Comparison of ENCODE assay signal across 20 cellular contexts in the genomic region with DNA sequence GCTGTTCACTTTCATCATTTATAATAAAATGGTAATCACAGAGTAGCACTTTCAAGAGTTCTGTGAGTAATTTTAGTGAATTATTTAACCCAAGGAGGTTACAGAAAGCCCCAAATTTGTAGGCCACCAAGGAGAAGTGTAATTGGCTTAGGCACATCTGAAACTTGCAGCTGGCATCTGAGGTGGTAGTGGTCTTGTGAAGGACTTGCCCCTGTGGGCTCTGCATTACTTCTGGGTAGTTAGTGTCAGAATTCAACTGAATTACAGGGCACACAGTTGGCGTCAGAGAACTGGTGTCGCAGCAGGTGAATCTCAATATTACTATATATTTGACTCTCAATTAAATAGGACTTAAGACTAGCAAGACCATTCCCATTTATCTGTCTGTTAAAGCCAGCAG. TPM values are rescaled to one million over a fixed set of nuclear protein-coding genes. Genes with fewer than 3 reads are reported as not detected.
DNase-seq lines count a peak whose midpoint lies in the region; ATAC-seq and TF ChIP-seq lines count a peak whose summit lies in the region.
"Had no signal": no experiment of that assay in that cellular context is flagged by ENCODE, and none has a peak within 500 bp of the region (broad histone marks: within the 10 kb centered on the region; RNA-seq: fewer than 3 reads in every experiment).

No MANE protein-coding gene starts in this region.

- peaks cover 72% of the 10 kb centered on the region for H3K4me1 Mint-ChIP-seq in activated naive CD4-positive, alpha-beta T cell treated with anti-CD3 and anti-CD28 coated beads for 36 hours (ENCODE audit: low read depth)
- peaks cover 45% of the 10 kb centered on the region for H3K4me1 Mint-ChIP-seq in activated naive CD8-positive, alpha-beta T cell treated with anti-CD3 and anti-CD28 coated beads, Interleukin-2, amount 10 ng/mL, durations not matched to agents 7 days and 5 days
- peaks cover 81% of the 10 kb centered on the region for H3K4me1 Mint-ChIP-seq in stimulated activated naive CD8-positive, alpha-beta T cell treated with anti-CD3 and anti-CD28 coated beads, Interleukin-15, Interleukin-2, amounts not matched to agents 100 ng/mL and 50 ng/mL, for 24 hours (ENCODE audit: low read depth)
- H3K4me1 Mint-ChIP-seq: CD14-positive monocyte had no signal

- H3K4me3 ChIP-seq in Loucy (ENCODE audit: low read length, poor library complexity, severe bottlenecking) = no peak overlapping the region
- H3K4me3 ChIP-seq: left lung had no signal

- POLR2A ChIA-PET in activated naive CD8-positive, alpha-beta T cell treated with anti-CD3 and anti-CD28 coated beads, Interleukin-2, amount 10 ng/mL, durations not matched to agents 7 days and 5 days (lab: Charles Lee) = interaction anchor here (1.2 to 1.7 kb wide), 4 partner anchors 12 to 93 kb away, joined by 3 to 4 read pairs (median 4); no protein-coding TSS in a partner anchor

- CTCF ChIA-PET in activated naive CD4-positive, alpha-beta T cell treated with anti-CD3 and anti-CD28 coated beads for 36 hours (lab: Charles Lee) = interaction anchor here (1.1 to 1.5 kb wide), 2 partner anchors 10 to 26 kb away, joined by 3 to 6 read pairs; no protein-coding TSS in a partner anchor

- H3K4me2 ChIP-seq in Loucy (ENCODE audit: low read depth, low read length, poor library complexity, severe bottlenecking) = no peak overlapping the region

- H3K36me3 Mint-ChIP-seq in activated naive CD4-positive, alpha-beta T cell treated with anti-CD3 and anti-CD28 coated beads for 36 hours (ENCODE audit: low read depth) = peaks cover 2% of the 10 kb centered on the region
- H3K36me3 Mint-ChIP-seq in activated naive CD8-positive, alpha-beta T cell treated with anti-CD3 and anti-CD28 coated beads, Interleukin-2, amount 10 ng/mL, durations not matched to agents 7 days and 5 days = peaks cover 24% of the 10 kb centered on the region
- peaks cover 16% of the 10 kb centered on the region for H3K36me3 Mint-ChIP-seq in stimulated activated naive CD8-positive, alpha-beta T cell treated with anti-CD3 and anti-CD28 coated beads, Interleukin-15, Interleukin-2, amounts not matched to agents 100 ng/mL and 50 ng/mL, for 24 hours (ENCODE audit: low read depth)
- H3K36me3 Mint-ChIP-seq: CD14-positive monocyte, IgD-negative memory B cell had no signal

- no peak for DNase-seq in activated naive CD4-positive, alpha-beta T cell treated with anti-CD3 and anti-CD28 coated beads for 36 hours
- DNase-seq in activated naive CD4-positive, alpha-beta T cell treated with anti-CD3 and anti-CD28 coated beads, Interleukin-2, amount 50 U/mL, for 16 hours = no peak
- no peak for DNase-seq in activated naive CD8-positive, alpha-beta T cell treated with anti-CD3 and anti-CD28 coated beads, Interleukin-2, amount 10 ng/mL, durations not matched to agents 7 days and 5 days
- no peak for DNase-seq in NCI-H146 (lab: John Stamatoyannopoulos, UW)
- DNase-seq in foreskin melanocyte = no peak
- DNase-seq: amygdala; left lung; MV-4-11; NCI-H2081; NCI-H524; nucleus accumbens; SHP77; stimulated activated CD4-positive, alpha-beta T cell treated with anti-CD3 and anti-CD28 coated beads, Interleukin-15, amount 100 ng/mL, for 24 hours; T-helper 1 cell had no signal

- no peak for TF ChIP-seq CTCF in Loucy (conservative IDR thresholded peaks at IDR 0.05; ENCODE audit: low read length)

- H3K9me3 Mint-ChIP-seq in activated naive CD4-positive, alpha-beta T cell treated with anti-CD3 and anti-CD28 coated beads for 36 hours = no peaks in the 10 kb centered on the region
- H3K9me3 Mint-ChIP-seq in activated naive CD8-positive, alpha-beta T cell treated with anti-CD3 and anti-CD28 coated beads, Interleukin-2, amount 10 ng/mL, durations not matched to agents 7 days and 5 days = peaks cover 5% of the 10 kb centered on the region
- no peaks in the 10 kb centered on the region for H3K9me3 Mint-ChIP-seq in stimulated activated naive CD8-positive, alpha-beta T cell treated with anti-CD3 and anti-CD28 coated beads, Interleukin-15, Interleukin-2, amounts not matched to agents 100 ng/mL and 50 ng/mL, for 24 hours

- no peak for ATAC-seq in activated naive CD8-positive, alpha-beta T cell treated with anti-CD3 and anti-CD28 coated beads, Interleukin-2, amount 10 ng/mL, durations not matched to agents 7 days and 5 days (ENCODE audit: low read depth)
- ATAC-seq in HG02885 (IDR thresholded peaks at IDR 0.05; ENCODE audit: poor library complexity, unreplicated experiment) = no peak
- ATAC-seq: esophagus mucosa, left lung had no signal

- H3K9ac ChIP-seq in Loucy (ENCODE audit: low read depth, low read length, poor library complexity, severe bottlenecking) = no peak overlapping the region

- intact Hi-C loops in activated naive CD4-positive, alpha-beta T cell treated with anti-CD3 and anti-CD28 coated beads for 36 hours (cut with micrococcal nuclease) = loop anchor here (5.0 kb wide), 2 partner anchors 34 to 664 kb away; no protein-coding TSS in a partner anchor

- H3K79me2 ChIP-seq in Loucy (ENCODE audit: insufficient read depth, low read length) = no peaks in the 10 kb centered on the region

- H3K27ac Mint-ChIP-seq in activated naive CD4-positive, alpha-beta T cell treated with anti-CD3 and anti-CD28 coated beads for 36 hours = peak overlapping the region; percentile 90
- peak overlapping the region; percentile 78 for H3K27ac Mint-ChIP-seq in activated naive CD8-positive, alpha-beta T cell treated with anti-CD3 and anti-CD28 coated beads, Interleukin-2, amount 10 ng/mL, durations not matched to agents 7 days and 5 days
- H3K27ac Mint-ChIP-seq in stimulated activated naive CD8-positive, alpha-beta T cell treated with anti-CD3 and anti-CD28 coated beads, Interleukin-15, Interleukin-2, amounts not matched to agents 100 ng/mL and 50 ng/mL, for 24 hours = peak overlapping the region; percentile 94
- H3K27ac Mint-ChIP-seq: CD14-positive monocyte had no signal

- no peaks in the 10 kb centered on the region for H3K27me3 ChIP-seq in Loucy (ENCODE audit: insufficient read depth, low read length, poor library complexity, severe bottlenecking)
- H3K27me3 ChIP-seq: left lung had no signal

- H3K4me1 ChIP-seq in Loucy (ENCODE audit: insufficient read depth, low read length, poor library complexity, severe bottlenecking) = peaks cover 36% of the 10 kb centered on the region
- H3K4me1 ChIP-seq: left lung had no signal

- no peaks in the 10 kb centered on the region for H3K27me3 Mint-ChIP-seq in activated naive CD4-positive, alpha-beta T cell treated with anti-CD3 and anti-CD28 coated beads for 36 hours (ENCODE audit: low read depth)
- H3K27me3 Mint-ChIP-seq in activated naive CD8-positive, alpha-beta T cell treated with anti-CD3 and anti-CD28 coated beads, Interleukin-2, amount 10 ng/mL, durations not matched to agents 7 days and 5 days = no peaks in the 10 kb centered on the region
- no peaks in the 10 kb centered on the region for H3K27me3 Mint-ChIP-seq in stimulated activated naive CD8-positive, alpha-beta T cell treated with anti-CD3 and anti-CD28 coated beads, Interleukin-15, Interleukin-2, amounts not matched to agents 100 ng/mL and 50 ng/mL, for 24 hours
- H3K27me3 Mint-ChIP-seq: IgD-negative memory B cell had no signal

- H3K36me3 ChIP-seq in Loucy (ENCODE audit: insufficient read depth, low read length) = no peaks in the 10 kb centered on the region
- H3K36me3 ChIP-seq: left lung had no signal

- H3K9me3 ChIP-seq in Loucy (ENCODE audit: insufficient read depth, low read depth, low read length) = no peaks in the 10 kb centered on the region
- H3K9me3 ChIP-seq: left lung had no signal

- H3F3A ChIP-seq in Loucy (ENCODE audit: low read depth) = no peaks in the 10 kb centered on the region

- 0 out of 2 replicates have a peak overlapping the region, but pooled peaks have one; percentile 27 for H2AFZ ChIP-seq in Loucy (ENCODE audit: low read length)

- no peaks in the 10 kb centered on the region for H4K20me1 ChIP-seq in Loucy (ENCODE audit: insufficient read depth, low read length, poor library complexity, severe bottlenecking)

- H3K4me3 Mint-ChIP-seq in activated naive CD4-positive, alpha-beta T cell treated with anti-CD3 and anti-CD28 coated beads for 36 hours = peak overlapping the region; percentile 15
- H3K4me3 Mint-ChIP-seq in activated naive CD8-positive, alpha-beta T cell treated with anti-CD3 and anti-CD28 coated beads, Interleukin-2, amount 10 ng/mL, durations not matched to agents 7 days and 5 days = no peak overlapping the region
- H3K4me3 Mint-ChIP-seq in stimulated activated naive CD8-positive, alpha-beta T cell treated with anti-CD3 and anti-CD28 coated beads, Interleukin-15, Interleukin-2, amounts not matched to agents 100 ng/mL and 50 ng/mL, for 24 hours = peak overlapping the region; percentile 62
- H3K4me3 Mint-ChIP-seq: CD14-positive monocyte had no signal

- no peaks in the 10 kb centered on the region for H3K9me2 ChIP-seq in Loucy (replicated peaks; ENCODE audit: low read depth, low read length)

RNA-seq across cellular contexts. Expression of gene GPR174, which starts 36.9 kb away (rescaled TPM):
- 1 to 10 TPM; 9.0 TPM for total RNA-seq in activated naive CD4-positive, alpha-beta T cell treated with anti-CD3 and anti-CD28 coated beads for 36 hours
- total RNA-seq in activated naive CD8-positive, alpha-beta T cell treated with anti-CD3 and anti-CD28 coated beads, Interleukin-2, amount 10 ng/mL, durations not matched to agents 7 days and 5 days = 10 to 100 TPM; 56.1 to 59.4 TPM

Comparison
In these comparisons a context has a peak if more than half of its experiments do, and no peak if none do; other contexts are left out.
1. RNA of gene GPR174, which starts 36.9 kb away (total RNA-seq): 56.1 to 59.4 TPM in activated naive CD8-positive, alpha-beta T cell treated with anti-CD3 and anti-CD28 coated beads, Interleukin-2, amount 10 ng/mL, durations not matched to agents 7 days and 5 days; 9.0 TPM in activated naive CD4-positive, alpha-beta T cell treated with anti-CD3 and anti-CD28 coated beads for 36 hours; every median in the first group is over 4 times any median in the second.
2. Peak in every context shown above with its lines, with median percentiles within 50 percentile points of each other: H3K27ac Mint-ChIP-seq.